1 cellular context compared by ENCODE assay signal in the genomic region with DNA sequence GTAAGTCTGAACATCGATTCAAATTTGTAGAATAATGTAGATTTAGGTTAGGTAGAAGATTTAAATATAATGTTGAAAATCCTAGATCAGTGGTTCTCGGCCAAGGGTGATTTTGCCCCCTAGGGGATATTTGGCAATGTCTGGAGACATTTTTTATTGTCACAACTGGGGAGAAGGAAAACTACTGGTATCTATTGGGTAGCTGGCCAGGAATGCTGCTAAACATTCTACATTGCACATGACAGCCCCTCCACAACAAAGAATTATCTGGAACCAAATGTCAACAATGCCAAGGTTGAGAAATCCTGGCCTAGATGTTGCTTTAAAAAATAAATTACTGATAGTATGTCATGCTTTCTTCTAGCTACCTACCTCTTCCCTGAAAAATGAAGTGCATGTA.
TF ChIP-seq lines count a peak whose summit lies in the region.

No MANE protein-coding gene starts in this region.

TF ChIP-seq in HepG2, 621 proteins besides CTCF, POLR2A, EP300 and RAD21 (continued from another document and continues in another):
- TF ChIP-seq, protein P1, sequence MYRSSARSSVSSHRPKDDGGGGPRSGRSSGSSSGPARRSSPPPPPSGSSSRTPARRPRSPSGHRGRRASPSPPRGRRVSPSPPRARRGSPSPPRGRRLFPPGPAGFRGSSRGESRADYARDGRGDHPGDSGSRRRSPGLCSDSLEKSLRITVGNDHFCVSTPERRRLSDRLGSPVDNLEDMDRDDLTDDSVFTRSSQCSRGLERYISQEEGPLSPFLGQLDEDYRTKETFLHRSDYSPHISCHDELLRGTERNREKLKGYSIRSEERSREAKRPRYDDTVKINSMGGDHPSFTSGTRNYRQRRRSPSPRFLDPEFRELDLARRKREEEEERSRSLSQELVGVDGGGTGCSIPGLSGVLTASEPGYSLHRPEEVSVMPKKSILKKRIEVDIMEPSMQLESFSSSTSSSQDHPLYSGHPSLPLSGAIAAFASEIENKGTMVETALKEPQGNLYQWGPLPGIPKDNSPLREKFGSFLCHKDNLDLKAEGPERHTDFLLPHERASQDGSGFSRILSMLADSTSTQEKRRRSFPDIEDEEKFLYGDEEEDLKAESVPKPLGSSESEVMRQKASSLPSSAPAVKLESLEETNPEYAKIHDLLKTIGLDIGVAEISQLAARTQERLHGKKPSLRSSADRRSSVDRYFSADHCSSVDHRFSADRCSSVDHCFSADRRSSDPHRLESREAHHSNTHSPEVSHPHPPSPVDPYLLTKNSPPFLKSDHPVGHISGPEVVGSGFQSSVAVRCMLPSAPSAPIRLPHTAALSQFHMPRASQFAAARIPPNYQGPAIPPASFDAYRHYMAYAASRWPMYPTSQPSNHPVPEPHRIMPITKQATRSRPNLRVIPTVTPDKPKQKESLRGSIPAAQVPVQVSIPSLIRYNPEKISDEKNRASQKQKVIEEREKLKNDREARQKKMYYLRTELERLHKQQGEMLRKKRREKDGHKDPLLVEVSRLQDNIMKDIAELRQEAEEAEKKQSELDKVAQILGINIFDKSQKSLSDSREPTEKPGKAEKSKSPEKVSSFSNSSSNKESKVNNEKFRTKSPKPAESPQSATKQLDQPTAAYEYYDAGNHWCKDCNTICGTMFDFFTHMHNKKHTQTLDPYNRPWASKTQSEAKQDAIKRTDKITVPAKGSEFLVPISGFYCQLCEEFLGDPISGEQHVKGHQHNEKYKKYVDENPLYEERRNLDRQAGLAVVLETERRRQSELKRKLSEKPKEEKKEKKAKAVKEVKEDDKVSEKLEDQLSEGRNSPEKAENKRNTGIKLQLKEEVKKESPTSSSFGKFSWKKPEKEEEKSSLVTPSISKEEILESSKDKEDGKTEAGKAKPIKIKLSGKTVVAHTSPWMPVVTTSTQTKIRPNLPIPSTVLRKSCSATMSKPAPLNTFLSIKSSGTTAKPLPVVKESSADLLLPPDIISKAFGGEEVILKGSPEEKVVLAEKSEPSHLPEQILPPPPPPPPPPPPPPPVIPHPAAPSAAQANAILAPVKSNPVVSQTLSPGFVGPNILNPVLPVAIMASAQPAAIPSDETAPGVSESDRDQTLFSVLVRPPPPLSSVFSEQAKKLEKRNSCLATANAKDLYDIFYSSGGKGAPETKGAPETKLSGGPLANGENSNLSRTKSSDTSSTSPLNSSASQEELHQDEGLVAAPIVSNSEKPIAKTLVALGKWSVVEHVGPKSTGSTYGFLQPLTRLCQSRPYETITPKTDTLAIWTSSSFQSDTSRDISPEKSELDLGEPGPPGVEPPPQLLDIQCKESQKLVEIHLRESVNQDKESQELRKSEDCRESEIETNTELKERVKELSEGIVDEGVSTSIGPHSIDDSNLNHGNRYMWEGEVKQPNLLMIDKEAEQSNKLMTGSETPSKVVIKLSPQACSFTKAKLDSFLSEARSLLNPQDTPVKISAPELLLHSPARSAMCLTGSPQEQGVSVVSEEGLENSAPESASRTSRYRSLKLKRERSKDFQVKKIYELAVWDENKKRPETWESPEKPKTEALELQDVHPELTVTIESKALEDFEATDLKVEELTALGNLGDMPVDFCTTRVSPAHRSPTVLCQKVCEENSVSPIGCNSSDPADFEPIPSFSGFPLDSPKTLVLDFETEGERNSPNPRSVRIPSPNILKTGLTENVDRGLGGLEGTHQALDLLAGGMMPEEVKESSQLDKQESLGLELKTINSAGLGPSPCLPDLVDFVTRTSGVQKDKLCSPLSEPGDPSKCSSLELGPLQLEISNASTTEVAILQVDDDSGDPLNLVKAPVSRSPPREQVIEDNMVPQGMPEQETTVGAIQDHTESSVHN (CRISPR knock-in tag; IDR thresholded peaks at IDR 0.05) = no peak
- TF ChIP-seq MTA3 (CRISPR knock-in tag; IDR thresholded peaks at IDR 0.05) (no peak), MYC (CRISPR knock-in tag; IDR thresholded peaks at IDR 0.05; ENCODE audit: borderline replicate concordance) (no peak), ZNF30 (CRISPR knock-in tag; IDR thresholded peaks at IDR 0.05) (no peak), PPARG (CRISPR knock-in tag; conservative IDR thresholded peaks at IDR 0.05) (peak; percentile 55), ARNTL (CRISPR knock-in tag; IDR thresholded peaks at IDR 0.05) (no peak), ZNF841 (CRISPR knock-in tag; IDR thresholded peaks at IDR 0.05; ENCODE audit: borderline replicate concordance) (no peak), KDM6A (CRISPR knock-in tag; IDR thresholded peaks at IDR 0.05; ENCODE audit: low read depth) (no peak), ZNF788 (CRISPR knock-in tag; IDR thresholded peaks at IDR 0.05; ENCODE audit: borderline replicate concordance) (no peak), NCOA1 (CRISPR knock-in tag; IDR thresholded peaks at IDR 0.05) (no peak), TGIF2 (CRISPR knock-in tag; IDR thresholded peaks at IDR 0.05) (peak; percentile 51; the same call in 1 of the 2 replicates), SP4 (CRISPR knock-in tag; IDR thresholded peaks at IDR 0.05) (no peak), KLF6 (CRISPR knock-in tag; IDR thresholded peaks at IDR 0.05) (no peak), ZNF441 (CRISPR knock-in tag; IDR thresholded peaks at IDR 0.05; ENCODE audit: borderline replicate concordance) (no peak), DMAP1 (CRISPR knock-in tag; IDR thresholded peaks at IDR 0.05) (no peak), ZFP1 (CRISPR knock-in tag; IDR thresholded peaks at IDR 0.05) (no peak), EEA1 (CRISPR knock-in tag; IDR thresholded peaks at IDR 0.05; ENCODE audit: borderline replicate concordance) (no peak), ZNF33A (CRISPR knock-in tag; IDR thresholded peaks at IDR 0.05; ENCODE audit: borderline replicate concordance) (no peak; the same call in 1 of the 2 replicates)
- TF ChIP-seq, protein P2, sequence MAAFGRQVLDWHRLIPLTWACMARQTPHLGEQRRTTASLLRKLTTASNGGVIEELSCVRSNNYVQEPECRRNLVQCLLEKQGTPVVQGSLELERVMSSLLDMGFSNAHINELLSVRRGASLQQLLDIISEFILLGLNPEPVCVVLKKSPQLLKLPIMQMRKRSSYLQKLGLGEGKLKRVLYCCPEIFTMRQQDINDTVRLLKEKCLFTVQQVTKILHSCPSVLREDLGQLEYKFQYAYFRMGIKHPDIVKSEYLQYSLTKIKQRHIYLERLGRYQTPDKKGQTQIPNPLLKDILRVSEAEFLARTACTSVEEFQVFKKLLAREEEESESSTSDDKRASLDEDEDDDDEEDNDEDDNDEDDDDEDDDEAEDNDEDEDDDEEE (CRISPR knock-in tag; IDR thresholded peaks at IDR 0.05) = no peak
- TF ChIP-seq, protein P3, sequence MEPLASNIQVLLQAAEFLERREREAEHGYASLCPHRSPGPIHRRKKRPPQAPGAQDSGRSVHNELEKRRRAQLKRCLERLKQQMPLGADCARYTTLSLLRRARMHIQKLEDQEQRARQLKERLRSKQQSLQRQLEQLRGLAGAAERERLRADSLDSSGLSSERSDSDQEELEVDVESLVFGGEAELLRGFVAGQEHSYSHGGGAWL (CRISPR knock-in tag; IDR thresholded peaks at IDR 0.05) = no peak
- TF ChIP-seq, protein P4, sequence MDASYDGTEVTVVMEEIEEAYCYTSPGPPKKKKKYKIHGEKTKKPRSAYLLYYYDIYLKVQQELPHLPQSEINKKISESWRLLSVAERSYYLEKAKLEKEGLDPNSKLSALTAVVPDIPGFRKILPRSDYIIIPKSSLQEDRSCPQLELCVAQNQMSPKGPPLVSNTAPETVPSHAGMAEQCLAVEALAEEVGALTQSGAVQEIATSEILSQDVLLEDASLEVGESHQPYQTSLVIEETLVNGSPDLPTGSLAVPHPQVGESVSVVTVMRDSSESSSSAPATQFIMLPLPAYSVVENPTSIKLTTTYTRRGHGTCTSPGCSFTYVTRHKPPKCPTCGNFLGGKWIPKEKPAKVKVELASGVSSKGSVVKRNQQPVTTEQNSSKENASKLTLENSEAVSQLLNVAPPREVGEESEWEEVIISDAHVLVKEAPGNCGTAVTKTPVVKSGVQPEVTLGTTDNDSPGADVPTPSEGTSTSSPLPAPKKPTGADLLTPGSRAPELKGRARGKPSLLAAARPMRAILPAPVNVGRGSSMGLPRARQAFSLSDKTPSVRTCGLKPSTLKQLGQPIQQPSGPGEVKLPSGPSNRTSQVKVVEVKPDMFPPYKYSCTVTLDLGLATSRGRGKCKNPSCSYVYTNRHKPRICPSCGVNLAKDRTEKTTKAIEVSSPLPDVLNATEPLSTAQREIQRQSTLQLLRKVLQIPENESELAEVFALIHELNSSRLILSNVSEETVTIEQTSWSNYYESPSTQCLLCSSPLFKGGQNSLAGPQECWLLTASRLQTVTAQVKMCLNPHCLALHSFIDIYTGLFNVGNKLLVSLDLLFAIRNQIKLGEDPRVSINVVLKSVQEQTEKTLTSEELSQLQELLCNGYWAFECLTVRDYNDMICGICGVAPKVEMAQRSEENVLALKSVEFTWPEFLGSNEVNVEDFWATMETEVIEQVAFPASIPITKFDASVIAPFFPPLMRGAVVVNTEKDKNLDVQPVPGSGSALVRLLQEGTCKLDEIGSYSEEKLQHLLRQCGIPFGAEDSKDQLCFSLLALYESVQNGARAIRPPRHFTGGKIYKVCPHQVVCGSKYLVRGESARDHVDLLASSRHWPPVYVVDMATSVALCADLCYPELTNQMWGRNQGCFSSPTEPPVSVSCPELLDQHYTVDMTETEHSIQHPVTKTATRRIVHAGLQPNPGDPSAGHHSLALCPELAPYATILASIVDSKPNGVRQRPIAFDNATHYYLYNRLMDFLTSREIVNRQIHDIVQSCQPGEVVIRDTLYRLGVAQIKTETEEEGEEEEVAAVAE (CRISPR knock-in tag; IDR thresholded peaks at IDR 0.05; ENCODE audit: borderline replicate concordance) = no peak
- TF ChIP-seq, protein P5, sequence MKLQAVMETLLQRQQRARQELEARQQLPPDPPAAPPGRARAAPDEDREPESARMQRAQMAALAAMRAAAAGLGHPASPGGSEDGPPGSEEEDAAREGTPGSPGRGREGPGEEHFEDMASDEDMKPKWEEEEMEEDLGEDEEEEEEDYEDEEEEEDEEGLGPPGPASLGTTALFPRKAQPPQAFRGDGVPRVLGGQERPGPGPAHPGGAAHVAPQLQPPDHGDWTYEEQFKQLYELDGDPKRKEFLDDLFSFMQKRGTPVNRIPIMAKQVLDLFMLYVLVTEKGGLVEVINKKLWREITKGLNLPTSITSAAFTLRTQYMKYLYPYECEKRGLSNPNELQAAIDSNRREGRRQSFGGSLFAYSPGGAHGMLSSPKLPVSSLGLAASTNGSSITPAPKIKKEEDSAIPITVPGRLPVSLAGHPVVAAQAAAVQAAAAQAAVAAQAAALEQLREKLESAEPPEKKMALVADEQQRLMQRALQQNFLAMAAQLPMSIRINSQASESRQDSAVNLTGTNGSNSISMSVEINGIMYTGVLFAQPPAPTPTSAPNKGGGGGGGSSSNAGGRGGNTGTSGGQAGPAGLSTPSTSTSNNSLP (IDR thresholded peaks at IDR 0.05; ENCODE audit: low read depth, low read length) = peak; percentile 93
- TF ChIP-seq, protein P6, sequence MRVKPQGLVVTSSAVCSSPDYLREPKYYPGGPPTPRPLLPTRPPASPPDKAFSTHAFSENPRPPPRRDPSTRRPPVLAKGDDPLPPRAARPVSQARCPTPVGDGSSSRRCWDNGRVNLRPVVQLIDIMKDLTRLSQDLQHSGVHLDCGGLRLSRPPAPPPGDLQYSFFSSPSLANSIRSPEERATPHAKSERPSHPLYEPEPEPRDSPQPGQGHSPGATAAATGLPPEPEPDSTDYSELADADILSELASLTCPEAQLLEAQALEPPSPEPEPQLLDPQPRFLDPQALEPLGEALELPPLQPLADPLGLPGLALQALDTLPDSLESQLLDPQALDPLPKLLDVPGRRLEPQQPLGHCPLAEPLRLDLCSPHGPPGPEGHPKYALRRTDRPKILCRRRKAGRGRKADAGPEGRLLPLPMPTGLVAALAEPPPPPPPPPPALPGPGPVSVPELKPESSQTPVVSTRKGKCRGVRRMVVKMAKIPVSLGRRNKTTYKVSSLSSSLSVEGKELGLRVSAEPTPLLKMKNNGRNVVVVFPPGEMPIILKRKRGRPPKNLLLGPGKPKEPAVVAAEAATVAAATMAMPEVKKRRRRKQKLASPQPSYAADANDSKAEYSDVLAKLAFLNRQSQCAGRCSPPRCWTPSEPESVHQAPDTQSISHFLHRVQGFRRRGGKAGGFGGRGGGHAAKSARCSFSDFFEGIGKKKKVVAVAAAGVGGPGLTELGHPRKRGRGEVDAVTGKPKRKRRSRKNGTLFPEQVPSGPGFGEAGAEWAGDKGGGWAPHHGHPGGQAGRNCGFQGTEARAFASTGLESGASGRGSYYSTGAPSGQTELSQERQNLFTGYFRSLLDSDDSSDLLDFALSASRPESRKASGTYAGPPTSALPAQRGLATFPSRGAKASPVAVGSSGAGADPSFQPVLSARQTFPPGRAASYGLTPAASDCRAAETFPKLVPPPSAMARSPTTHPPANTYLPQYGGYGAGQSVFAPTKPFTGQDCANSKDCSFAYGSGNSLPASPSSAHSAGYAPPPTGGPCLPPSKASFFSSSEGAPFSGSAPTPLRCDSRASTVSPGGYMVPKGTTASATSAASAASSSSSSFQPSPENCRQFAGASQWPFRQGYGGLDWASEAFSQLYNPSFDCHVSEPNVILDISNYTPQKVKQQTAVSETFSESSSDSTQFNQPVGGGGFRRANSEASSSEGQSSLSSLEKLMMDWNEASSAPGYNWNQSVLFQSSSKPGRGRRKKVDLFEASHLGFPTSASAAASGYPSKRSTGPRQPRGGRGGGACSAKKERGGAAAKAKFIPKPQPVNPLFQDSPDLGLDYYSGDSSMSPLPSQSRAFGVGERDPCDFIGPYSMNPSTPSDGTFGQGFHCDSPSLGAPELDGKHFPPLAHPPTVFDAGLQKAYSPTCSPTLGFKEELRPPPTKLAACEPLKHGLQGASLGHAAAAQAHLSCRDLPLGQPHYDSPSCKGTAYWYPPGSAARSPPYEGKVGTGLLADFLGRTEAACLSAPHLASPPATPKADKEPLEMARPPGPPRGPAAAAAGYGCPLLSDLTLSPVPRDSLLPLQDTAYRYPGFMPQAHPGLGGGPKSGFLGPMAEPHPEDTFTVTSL (CRISPR knock-in tag; IDR thresholded peaks at IDR 0.05; ENCODE audit: borderline replicate concordance) = peak; percentile 69; the same call in 1 of the 2 replicates
- TF ChIP-seq, protein P7, sequence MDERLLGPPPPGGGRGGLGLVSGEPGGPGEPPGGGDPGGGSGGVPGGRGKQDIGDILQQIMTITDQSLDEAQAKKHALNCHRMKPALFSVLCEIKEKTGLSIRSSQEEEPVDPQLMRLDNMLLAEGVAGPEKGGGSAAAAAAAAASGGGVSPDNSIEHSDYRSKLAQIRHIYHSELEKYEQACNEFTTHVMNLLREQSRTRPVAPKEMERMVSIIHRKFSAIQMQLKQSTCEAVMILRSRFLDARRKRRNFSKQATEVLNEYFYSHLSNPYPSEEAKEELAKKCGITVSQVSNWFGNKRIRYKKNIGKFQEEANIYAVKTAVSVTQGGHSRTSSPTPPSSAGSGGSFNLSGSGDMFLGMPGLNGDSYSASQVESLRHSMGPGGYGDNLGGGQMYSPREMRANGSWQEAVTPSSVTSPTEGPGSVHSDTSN (CRISPR knock-in tag; IDR thresholded peaks at IDR 0.05) = no peak
- TF ChIP-seq, protein P8, sequence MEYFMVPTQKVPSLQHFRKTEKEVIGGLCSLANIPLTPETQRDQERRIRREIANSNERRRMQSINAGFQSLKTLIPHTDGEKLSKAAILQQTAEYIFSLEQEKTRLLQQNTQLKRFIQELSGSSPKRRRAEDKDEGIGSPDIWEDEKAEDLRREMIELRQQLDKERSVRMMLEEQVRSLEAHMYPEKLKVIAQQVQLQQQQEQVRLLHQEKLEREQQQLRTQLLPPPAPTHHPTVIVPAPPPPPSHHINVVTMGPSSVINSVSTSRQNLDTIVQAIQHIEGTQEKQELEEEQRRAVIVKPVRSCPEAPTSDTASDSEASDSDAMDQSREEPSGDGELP (IDR thresholded peaks at IDR 0.05; ENCODE audit: borderline replicate concordance, low read depth) = peak; percentile 56; the same call in 1 of the 2 replicates
